18 cellular contexts compared by ENCODE assay signal in genomic region chr12:98509063-98509462, GRCh38.
"Had no signal": no experiment of that assay in that cellular context is flagged by ENCODE, and none has a peak within 500 bp of the region (broad histone marks: within the 10 kb centered on the region; RNA-seq: fewer than 3 reads in every experiment).

No MANE protein-coding gene starts in this region.

- H3K27ac Mint-ChIP-seq: activated naive CD8-positive, alpha-beta T cell; progenitor cell of endocrine pancreas; stimulated activated naive CD8-positive, alpha-beta T cell treated with anti-CD3 and anti-CD28 coated beads, Interleukin-15, amount 100 ng/mL, for 72 hours had no signal

- H3K27ac ChIP-seq: VCaP had no signal

- DNase-seq: activated CD4-positive, alpha-beta T cell treated with anti-CD3 and anti-CD28 coated beads for 1 hour; activated CD4-positive, alpha-beta T cell treated with anti-CD3 and anti-CD28 coated beads, Interleukin-2, amount 50 U/mL, for 4 hours; amniotic stem cell; dermis blood vessel endothelial cell; foreskin melanocyte; hypothalamus; kidney; midbrain; small intestine; stimulated activated CD4-positive, alpha-beta T cell treated with anti-CD3 and anti-CD28 coated beads, Interleukin-15, amount 100 ng/mL, for 24 hours; stimulated activated CD4-positive, alpha-beta T cell treated with anti-CD3 and anti-CD28 coated beads, Interleukin-2, amount 100 ng/mL, for 48 hours; stimulated activated naive CD8-positive, alpha-beta T cell treated with anti-CD3 and anti-CD28 coated beads, Interleukin-15, amount 100 ng/mL, for 72 hours; T-helper 1 cell; T-helper 9 cell had no signal

- H3K36me3 Mint-ChIP-seq: activated naive CD8-positive, alpha-beta T cell had no signal

- H3K4me3 Mint-ChIP-seq: activated naive CD8-positive, alpha-beta T cell; stimulated activated naive CD8-positive, alpha-beta T cell treated with anti-CD3 and anti-CD28 coated beads, Interleukin-15, amount 100 ng/mL, for 72 hours had no signal

- ATAC-seq: left lobe of liver; stimulated activated naive CD8-positive, alpha-beta T cell treated with anti-CD3 and anti-CD28 coated beads, Interleukin-15, amount 100 ng/mL, for 72 hours had no signal

- H3K27me3 Mint-ChIP-seq: activated naive CD8-positive, alpha-beta T cell; progenitor cell of endocrine pancreas; stimulated activated naive CD8-positive, alpha-beta T cell treated with anti-CD3 and anti-CD28 coated beads, Interleukin-15, amount 100 ng/mL, for 72 hours had no signal
